14 cellular contexts compared by ENCODE assay signal in the genomic region with DNA sequence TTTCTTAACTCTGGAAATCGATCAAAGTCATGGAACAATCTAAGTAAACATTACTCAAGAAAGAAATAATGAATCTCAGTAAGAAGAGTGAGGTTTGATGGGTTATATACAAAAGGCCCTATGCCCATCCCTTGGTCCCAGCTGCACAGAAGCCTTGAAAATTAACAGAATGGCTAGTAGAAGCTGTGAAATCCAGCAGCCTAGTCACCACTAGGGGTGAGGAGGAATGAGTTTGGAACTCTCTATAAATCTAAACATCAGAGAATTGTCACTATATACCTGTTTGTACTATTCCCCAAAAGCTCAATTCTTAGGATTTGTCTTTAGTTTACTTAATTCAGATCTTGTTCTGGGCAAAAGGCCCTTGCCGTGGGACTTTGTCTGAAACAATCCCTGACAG.
"Had no signal": no experiment of that assay in that cellular context is flagged by ENCODE, and none has a peak within 500 bp of the region (broad histone marks: within the 10 kb centered on the region; RNA-seq: fewer than 3 reads in every experiment).

No MANE protein-coding gene starts in this region.

- H3K36me3 ChIP-seq: esophagus squamous epithelium, right atrium auricular region, stomach, thoracic aorta, transverse colon had no signal

- H3K9me3 ChIP-seq: esophagus squamous epithelium, right atrium auricular region, stomach, thoracic aorta, transverse colon had no signal

- DNase-seq: effector memory CD8-positive, alpha-beta T cell; esophagus squamous epithelium; foreskin keratinocyte; kidney glomerular epithelial cell; mammary epithelial cell; naive thymus-derived CD8-positive, alpha-beta T cell; posterior cingulate gyrus; stimulated activated CD4-positive, alpha-beta T cell treated with anti-CD3 and anti-CD28 coated beads, Interleukin-12 subunit alpha, Interleukin-12 subunit beta, amount 100 ng/mL, for 4 hours; stimulated activated naive CD4-positive, alpha-beta T cell; stomach; substantia nigra; transverse colon had no signal

- H3K27ac ChIP-seq: esophagus squamous epithelium, foreskin keratinocyte, right atrium auricular region, stomach, thoracic aorta, transverse colon had no signal

- H3K4me1 ChIP-seq: esophagus squamous epithelium, foreskin keratinocyte, right atrium auricular region, stomach, transverse colon had no signal

- ATAC-seq: effector memory CD8-positive, alpha-beta T cell; foreskin keratinocyte; naive thymus-derived CD8-positive, alpha-beta T cell had no signal

- H3K27me3 ChIP-seq: esophagus squamous epithelium, foreskin keratinocyte, right atrium auricular region, stomach, transverse colon had no signal

- H3K4me3 ChIP-seq: esophagus squamous epithelium, right atrium auricular region, stomach, thoracic aorta, transverse colon had no signal
